ENCODE assay signal across 8 cellular contexts in the genomic region with DNA sequence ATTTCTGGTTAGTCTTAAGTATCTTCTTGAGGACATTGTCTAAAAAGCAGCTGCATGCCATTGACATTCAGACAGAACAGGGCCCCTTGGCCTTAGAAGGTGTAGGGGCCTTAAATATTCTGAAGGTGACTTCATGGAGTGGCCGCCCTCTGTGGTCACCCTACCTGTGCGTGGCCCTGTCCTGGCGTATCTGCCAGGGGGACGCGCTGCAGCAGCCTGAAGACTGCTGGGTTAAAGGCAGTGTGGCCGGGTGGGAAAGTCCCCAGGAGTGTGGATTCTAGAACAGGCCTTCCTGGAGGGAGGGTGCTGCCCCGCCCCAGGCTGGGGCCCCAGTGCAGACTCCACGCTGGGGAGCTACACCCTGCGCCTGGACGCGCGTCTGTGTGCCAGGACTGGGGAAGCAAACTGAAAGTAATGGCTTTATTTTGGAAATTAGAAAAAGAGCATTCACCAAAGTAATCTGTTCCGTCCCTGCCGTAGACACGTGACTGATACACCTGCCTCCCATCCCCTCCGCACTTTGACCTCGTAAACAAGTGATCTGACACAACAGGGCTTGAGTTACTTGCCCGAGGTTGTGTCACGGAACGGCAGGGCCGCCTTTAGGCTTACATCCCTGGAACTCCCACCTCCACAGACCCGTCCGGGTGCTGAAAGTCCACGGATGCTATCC.
A peak's percentile ranks its signal among the peaks of the same experiment; 100 is the strongest.
DNase-seq lines count a peak whose midpoint lies in the region; ATAC-seq and TF ChIP-seq lines count a peak whose summit lies in the region.

No MANE protein-coding gene starts in this region.

- no peaks in the 10 kb centered on the region for H3K36me3 ChIP-seq in iPS-15b (ENCODE audit: control insufficient read depth, insufficient read depth, low read length)

- H3K4me3 ChIP-seq in iPS-15b (ENCODE audit: low read depth, low read length) = peak overlapping the region; percentile 19

- peak overlapping the region; percentile 87 for H3K27ac Mint-ChIP-seq in activated naive CD4-positive, alpha-beta T cell treated with anti-CD3 and anti-CD28 coated beads, Interleukin-2, amount 10 ng/mL, durations not matched to agents 7 days and 5 days

- peak overlapping the region; percentile 81 for H3K4me3 Mint-ChIP-seq in activated naive CD4-positive, alpha-beta T cell treated with anti-CD3 and anti-CD28 coated beads, Interleukin-2, amount 10 ng/mL, durations not matched to agents 7 days and 5 days

- H3K27me3 ChIP-seq in iPS-15b (ENCODE audit: control insufficient read depth, insufficient read depth, low read length) = peaks cover 5% of the 10 kb centered on the region

- peaks cover 14% of the 10 kb centered on the region for H3K27me3 Mint-ChIP-seq in activated naive CD4-positive, alpha-beta T cell treated with anti-CD3 and anti-CD28 coated beads, Interleukin-2, amount 10 ng/mL, durations not matched to agents 7 days and 5 days

- H3K4me1 ChIP-seq in iPS-15b (ENCODE audit: control insufficient read depth, insufficient read depth, low read length) = peaks cover 4% of the 10 kb centered on the region

- H3K36me3 Mint-ChIP-seq in activated naive CD4-positive, alpha-beta T cell treated with anti-CD3 and anti-CD28 coated beads, Interleukin-2, amount 10 ng/mL, durations not matched to agents 7 days and 5 days = peaks cover 39% of the 10 kb centered on the region

- DNase-seq in GM10266 (ENCODE audit: extremely low spot score) (peak; percentile 83), LoVo (ENCODE audit: low spot score) (peak; percentile 67)
- peak; percentile 58 for DNase-seq in activated naive CD4-positive, alpha-beta T cell treated with anti-CD3 and anti-CD28 coated beads, Interleukin-2, amount 10 ng/mL, durations not matched to agents 7 days and 5 days
- peak; percentile 25 to 46 for DNase-seq in stimulated activated CD4-positive, alpha-beta T cell treated with anti-CD3 and anti-CD28 coated beads, Interleukin-1b, Interleukin-23, amount 100 ng/mL, for 4 hours (ENCODE audit: low read depth in 2 of 2)

- H3K9me3 Mint-ChIP-seq in activated naive CD4-positive, alpha-beta T cell treated with anti-CD3 and anti-CD28 coated beads, Interleukin-2, amount 10 ng/mL, durations not matched to agents 7 days and 5 days = no peaks in the 10 kb centered on the region

- ATAC-seq in GM18498 (IDR thresholded peaks at IDR 0.05; ENCODE audit: unreplicated experiment) (no peak), GM19455 (IDR thresholded peaks at IDR 0.05; ENCODE audit: unreplicated experiment) (no peak), HG03045 (IDR thresholded peaks at IDR 0.05; ENCODE audit: unreplicated experiment) (no peak)

- CTCF ChIA-PET in activated naive CD4-positive, alpha-beta T cell treated with anti-CD3 and anti-CD28 coated beads, Interleukin-2, amount 10 ng/mL, durations not matched to agents 7 days and 5 days (lab: Charles Lee) = interaction anchor here (0.7 to 0.9 kb wide), 3 partner anchors 52 to 108 kb away, joined by 3 read pairs; no protein-coding TSS in a partner anchor

- H3K4me1 Mint-ChIP-seq in activated naive CD4-positive, alpha-beta T cell treated with anti-CD3 and anti-CD28 coated beads, Interleukin-2, amount 10 ng/mL, durations not matched to agents 7 days and 5 days = peaks cover 51% of the 10 kb centered on the region

- no peak for TF ChIP-seq CTCF in GM10266 (IDR thresholded peaks at IDR 0.05; ENCODE audit: control insufficient read depth, insufficient read depth, low read depth, missing control alignments)

- H3K9me3 ChIP-seq in iPS-15b (ENCODE audit: control insufficient read depth, insufficient read depth, low read length) = no peaks in the 10 kb centered on the region

- H3K9ac ChIP-seq in iPS-15b (ENCODE audit: low read depth, low read length) = no peak overlapping the region
